In genomic region chr18:76479351-76480238, GRCh38 we compare ENCODE assay signal across 18 cellular contexts. TPM values are rescaled to one million over a fixed set of nuclear protein-coding genes. Genes with fewer than 3 reads are reported as not detected.
DNase-seq lines count a peak whose midpoint lies in the region; ATAC-seq, FAIRE-seq and TF ChIP-seq lines count a peak whose summit lies in the region.
"Had no signal": no experiment of that assay in that cellular context is flagged by ENCODE, and none has a peak within 500 bp of the region (broad histone marks: within the 10 kb centered on the region; RNA-seq: fewer than 3 reads in every experiment).

No MANE protein-coding gene starts in this region.

- no peak overlapping the region for H2AK9ac ChIP-seq in IMR-90 (replicated peaks; ENCODE audit: low read depth, low read length, poor library complexity)

- H4K91ac ChIP-seq in IMR-90 (ENCODE audit: insufficient read depth, low read depth, low read length), result no peak overlapping the region

- H3K4me3 Mint-ChIP-seq in activated CD4-positive, alpha-beta memory T cell treated with anti-CD3 and anti-CD28 coated beads for 36 hours, result no peak overlapping the region
- H3K4me3 Mint-ChIP-seq: activated naive CD8-positive, alpha-beta T cell treated with anti-CD3 and anti-CD28 coated beads for 36 hours had no signal

- H3K4me2 ChIP-seq in IMR-90 (ENCODE audit: low read depth, low read length) (no peak overlapping the region), HepG2 (ENCODE audit: low read depth, low read length) (peak overlapping the region; percentile 16; the same call in 1 of the 2 replicates)

- peaks cover 19% of the 10 kb centered on the region for H3K27me3 Mint-ChIP-seq in activated CD4-positive, alpha-beta memory T cell treated with anti-CD3 and anti-CD28 coated beads for 36 hours
- H3K27me3 Mint-ChIP-seq: activated naive CD8-positive, alpha-beta T cell treated with anti-CD3 and anti-CD28 coated beads for 36 hours had no signal

- no peak overlapping the region for H3K27ac ChIP-seq in IMR-90 (ENCODE audit: insufficient read depth, low read length)
- peak overlapping the region; percentile 25; the same call in 1 of the 2 replicates for H3K27ac ChIP-seq in SK-N-MC
- peak overlapping the region; percentile 7 for H3K27ac ChIP-seq in HepG2 (ENCODE audit: extremely low read length, insufficient read depth, low read length)
- peak overlapping the region in 3 of 4 donors; percentile 7 to 76 (median 52) for H3K27ac ChIP-seq in tibial nerve
- H3K27ac ChIP-seq: suprapubic skin had no signal

- H3K79me1 ChIP-seq in IMR-90 (ENCODE audit: low read depth in 1 of 2, low read length in 2 of 2), result peaks cover 22 to 70% of the 10 kb centered on the region in 2 experiments

- H3K79me2 ChIP-seq in HepG2 (ENCODE audit: insufficient read depth, low read length), result peaks cover 97% of the 10 kb centered on the region

- no peak overlapping the region for H2AK5ac ChIP-seq in IMR-90 (ENCODE audit: low read depth, low read length)

- no peak overlapping the region for H2BK5ac ChIP-seq in IMR-90 (ENCODE audit: low read depth, low read length, poor library complexity, severe bottlenecking)

- no peak overlapping the region for H4K8ac ChIP-seq in IMR-90 (ENCODE audit: low read depth in 2 of 2, low read length in 2 of 2)

- no peak overlapping the region for H2BK120ac ChIP-seq in IMR-90 (ENCODE audit: low read depth, low read length)

- TF ChIP-seq RAD21 in IMR-90 (IDR thresholded peaks at IDR 0.05; ENCODE audit: low read length), result no peak
- no peak for TF ChIP-seq RAD21 in HepG2 (CRISPR knock-in tag; IDR thresholded peaks at IDR 0.05)

- peaks cover 22% of the 10 kb centered on the region for H3K4me1 ChIP-seq in IMR-90 (ENCODE audit: control insufficient read depth, insufficient read depth, low read length)
- H3K4me1 ChIP-seq in HepG2 (ENCODE audit: insufficient read depth, low read length), result peaks cover 93% of the 10 kb centered on the region
- peaks cover 0 to 52% (median 25%) of the 10 kb centered on the region in 4 donors for H3K4me1 ChIP-seq in tibial nerve

- H3K9ac ChIP-seq in IMR-90 (ENCODE audit: low read depth, low read length), result no peak overlapping the region
- H3K9ac ChIP-seq in SK-N-MC (ENCODE audit: insufficient read length), result no peak overlapping the region
- H3K9ac ChIP-seq in HepG2 (ENCODE audit: insufficient read depth, low read depth, low read length), result no peak overlapping the region

- 81% methylated on average over 2 of the region's 13 CpGs; no CpG with 5 or more reads in 1 of the 2 experiments for WGBS in IMR-90 (ENCODE audit: extremely low coverage in 2 of 2, insufficient read length in 1 of 2), 2 experiments
- 67% methylated on average over 9 of the region's 13 CpGs for WGBS in HepG2 (ENCODE audit: low lambda C conversion rate)
- 65 to 67% methylated on average over 13 of the region's 13 CpGs for WGBS in tibial nerve, 2 donors

- DNase-seq in IMR-90, result no peak
- no peak for DNase-seq in SK-N-MC (ENCODE audit: low read depth, low spot score)
- no peak for DNase-seq in HepG2 (ENCODE audit: low spot score)
- no peak for DNase-seq in tibial nerve (ENCODE audit: low spot score in 2 of 2)
- no peak for DNase-seq in head of caudate nucleus
- no peak for DNase-seq in activated CD4-positive, alpha-beta memory T cell treated with anti-CD3 and anti-CD28 coated beads for 36 hours
- DNase-seq: activated CD8-positive, alpha-beta memory T cell treated with anti-CD3 and anti-CD28 coated beads for 24 hours; activated naive CD8-positive, alpha-beta T cell treated with anti-CD3 and anti-CD28 coated beads for 36 hours; AML-193; Calu3; midbrain; NCI-H1417; NCI-H524 treated with DMSO at 0.1 percent for 48 hours; retina; T1000 had no signal

- no peak overlapping the region for H3K4me3 ChIP-seq in IMR-90 (ENCODE audit: insufficient read depth, low read depth, low read length)
- no peak overlapping the region for H3K4me3 ChIP-seq in SK-N-MC
- no peak overlapping the region for H3K4me3 ChIP-seq in HepG2 (replicated peaks in 1 of 3; ENCODE audit: insufficient read depth in 1 of 3, low read depth in 2 of 3, low read length in 3 of 3)
- H3K4me3 ChIP-seq in tibial nerve, result no peak overlapping the region
- H3K4me3 ChIP-seq: suprapubic skin had no signal

- intact Hi-C loops in IMR-90 (cut with micrococcal nuclease), result no loop called here
- intact Hi-C loops in HepG2 (cut with micrococcal nuclease; ENCODE audit: unreplicated experiment), result no loop called here
- intact Hi-C loops in head of caudate nucleus (cut with DNase I), result no loop called here
- intact Hi-C loops in activated CD4-positive, alpha-beta memory T cell treated with anti-CD3 and anti-CD28 coated beads for 36 hours (cut with micrococcal nuclease), result no loop called here

- peaks cover 17% of the 10 kb centered on the region for H3K9me1 ChIP-seq in IMR-90 (ENCODE audit: insufficient read depth, low read length)

- no peaks in the 10 kb centered on the region for H3K36me3 Mint-ChIP-seq in activated CD4-positive, alpha-beta memory T cell treated with anti-CD3 and anti-CD28 coated beads for 36 hours

- H3K27ac Mint-ChIP-seq in activated CD4-positive, alpha-beta memory T cell treated with anti-CD3 and anti-CD28 coated beads for 36 hours, result no peak overlapping the region
- H3K27ac Mint-ChIP-seq: activated naive CD8-positive, alpha-beta T cell treated with anti-CD3 and anti-CD28 coated beads for 36 hours had no signal

- POLR2A ChIA-PET in IMR-90 (lab: Charles Lee; ENCODE audit: unreplicated experiment), result no interaction called here
- POLR2A ChIA-PET in HepG2 (lab: Yijun Ruan, JAX), result interaction anchor here (2.1 kb wide), 1 partner anchor 14 kb away, joined by 9 read pairs; the partner anchor contains the start of gene ZNF516
- POLR2A ChIA-PET in activated CD4-positive, alpha-beta memory T cell treated with anti-CD3 and anti-CD28 coated beads for 36 hours (lab: Charles Lee), result no interaction called here

- no peak for TF ChIP-seq CTCF in IMR-90 (conservative IDR thresholded peaks at IDR 0.05; ENCODE audit: low read depth, low read length)
- TF ChIP-seq CTCF in HepG2 (CRISPR knock-in tag; IDR thresholded peaks at IDR 0.05), result no peak
- TF ChIP-seq CTCF in tibial nerve (IDR thresholded peaks at IDR 0.05), result no peak

- H2BK15ac ChIP-seq in IMR-90 (ENCODE audit: low read depth, low read length), result no peak overlapping the region

- no peak overlapping the region for H3K23ac ChIP-seq in IMR-90 (ENCODE audit: low read depth, low read length)

- in situ Hi-C loops in IMR-90 (cut with MboI; ENCODE audit: low sequenced_read_pairs) (no loop called here), HepG2 (cut with HindIII; ENCODE audit: extremely low pct_ligation_motif_present, low pct_unique_long_range_greater_than_20kb) (no loop called here)

- no TSS peak for BruUV-seq in IMR-90 (replicated peaks; lab: Mats Ljungman, UMichigan)
- BruUV-seq in HepG2 (replicated peaks; lab: Mats Ljungman, UMichigan), result no TSS peak

- ATAC-seq in IMR-90 (ENCODE audit: low read depth) (no peak), HepG2 (peak; percentile 50), HG02759 (IDR thresholded peaks at IDR 0.05; ENCODE audit: unreplicated experiment) (no peak)
- ATAC-seq: activated CD4-positive, CD25-positive, alpha-beta regulatory T cell treated with anti-CD3 and anti-CD28 coated beads, Interleukin-2, amount 50 U/mL, for 24 hours had no signal

- no peaks in the 10 kb centered on the region for H3K9me3 ChIP-seq in IMR-90 (ENCODE audit: control insufficient read depth, insufficient read depth, low read length)
- H3K9me3 ChIP-seq in SK-N-MC (ENCODE audit: low read depth, low read length), result no peaks in the 10 kb centered on the region
- no peaks in the 10 kb centered on the region for H3K9me3 ChIP-seq in HepG2 (ENCODE audit: low read length)
- H3K9me3 ChIP-seq in tibial nerve, result no peaks in the 10 kb centered on the region
- H3K9me3 ChIP-seq: suprapubic skin had no signal

- H3K27me3 ChIP-seq in IMR-90 (ENCODE audit: control insufficient read depth, insufficient read depth, low read length) (no peaks in the 10 kb centered on the region), HepG2 (ENCODE audit: control insufficient read depth in 1 of 2, insufficient read depth in 2 of 2, low read length in 2 of 2) (no peaks in the 10 kb centered on the region), tibial nerve (no peaks in the 10 kb centered on the region)
- H3K27me3 ChIP-seq: suprapubic skin had no signal

- H3K56ac ChIP-seq in IMR-90 (ENCODE audit: extremely low read depth, insufficient read depth, low read length), result no peak overlapping the region

- H3K4ac ChIP-seq in IMR-90 (ENCODE audit: low read depth, low read length), result peak overlapping the region; percentile 36; the same call in 1 of the 2 replicates

- no peak overlapping the region for H2BK20ac ChIP-seq in IMR-90 (ENCODE audit: low read depth, low read length)

- TF ChIP-seq POLR2A in IMR-90 (IDR thresholded peaks at IDR 0.05; ENCODE audit: low read depth, low read length) (no peak), HepG2 (IDR thresholded peaks at IDR 0.05; ENCODE audit: insufficient read depth in 1 of 2, low read depth in 2 of 2, low read length in 2 of 2) (no peak), tibial nerve (IDR thresholded peaks at IDR 0.05) (no peak)

- H4K20me1 ChIP-seq in IMR-90 (ENCODE audit: insufficient read depth, low read length) (peaks cover 41% of the 10 kb centered on the region), HepG2 (ENCODE audit: insufficient read depth, low read length) (peaks cover 91% of the 10 kb centered on the region)

- dilution Hi-C loops in IMR-90 (cut with HindIII; ENCODE audit: low sequenced_read_pairs, unreplicated experiment), result no loop called here

- CTCF ChIA-PET in IMR-90 (lab: Yijun Ruan, JAX), result no interaction called here
- CTCF ChIA-PET in HepG2 (lab: Yijun Ruan, JAX; ENCODE audit: low intra/inter-chr PET ratio, low total read pairs), result no interaction called here
- CTCF ChIA-PET in activated CD4-positive, alpha-beta memory T cell treated with anti-CD3 and anti-CD28 coated beads for 36 hours (lab: Charles Lee), result no interaction called here

- no peak overlapping the region for H2AFZ ChIP-seq in IMR-90 (replicated peaks; ENCODE audit: low read length, poor library complexity)
- H2AFZ ChIP-seq in HepG2 (ENCODE audit: low read length), result no peak overlapping the region

- no peak overlapping the region for H4K5ac ChIP-seq in IMR-90 (ENCODE audit: low read depth, low read length)

- TF ChIP-seq EP300 in HepG2 (IDR thresholded peaks at IDR 0.05; ENCODE audit: low read depth in 2 of 2, low read length in 2 of 2), result no peak
- TF ChIP-seq EP300 in HepG2 (CRISPR knock-in tag; IDR thresholded peaks at IDR 0.05; ENCODE audit: borderline replicate concordance), result no peak
- TF ChIP-seq EP300 in tibial nerve (IDR thresholded peaks at IDR 0.05), result no peak

- H3K14ac ChIP-seq in IMR-90 (replicated peaks; ENCODE audit: low read depth, low read length), result no peak overlapping the region

- no peak overlapping the region for H3K18ac ChIP-seq in IMR-90 (ENCODE audit: low read depth, low read length)

- H3K4me1 Mint-ChIP-seq in activated CD4-positive, alpha-beta memory T cell treated with anti-CD3 and anti-CD28 coated beads for 36 hours (ENCODE audit: low read depth), result peaks cover 11% of the 10 kb centered on the region

- H3K9me3 Mint-ChIP-seq in activated CD4-positive, alpha-beta memory T cell treated with anti-CD3 and anti-CD28 coated beads for 36 hours, result no peaks in the 10 kb centered on the region
- H3K9me3 Mint-ChIP-seq: activated naive CD8-positive, alpha-beta T cell treated with anti-CD3 and anti-CD28 coated beads for 36 hours had no signal

- peaks cover 7% of the 10 kb centered on the region; the same call in 1 of the 2 replicates for H3K36me3 ChIP-seq in IMR-90 (ENCODE audit: control insufficient read depth, insufficient read depth, low read length)
- H3K36me3 ChIP-seq in SK-N-MC (ENCODE audit: insufficient read depth, low read length), result no peaks in the 10 kb centered on the region; the same call in 1 of the 2 replicates
- peaks cover 5 to 7% of the 10 kb centered on the region in 2 experiments; a peak in 3 of 5 replicates for H3K36me3 ChIP-seq in HepG2 (replicated peaks in 1 of 2; ENCODE audit: control insufficient read depth in 1 of 2, insufficient read depth in 2 of 2, low read length in 2 of 2)
- H3K36me3 ChIP-seq in tibial nerve, result no peaks in the 10 kb centered on the region

- no peak for FAIRE-seq in HepG2 (lab: Jason Lieb, UNC)

RNA-seq across cellular contexts. Expression of gene ZNF516, which starts 15.4 kb away (rescaled TPM):
- 7.9 and 9.7 TPM in 2 replicates for total RNA-seq in IMR-90 (2012; rRNA removed)
- 16.6 and 16.9 TPM in 2 replicates for polyA plus RNA-seq in IMR-90 (2012; rRNA removed)
- 11.0 and 15.4 TPM in 2 replicates for polyA plus RNA-seq in IMR-90 (2012; cell fraction: cytosol; rRNA removed)
- polyA plus RNA-seq in IMR-90 (2012; cell fraction: nucleus; rRNA removed; ENCODE audit: low replicate concordance), result 50.6 and 72.6 TPM in 2 replicates
- 13.7 and 18.7 TPM in 2 replicates for total RNA-seq in HepG2 (2016; rRNA removed; fragmentation: Illumina TruSeq; extraction: Trizol)
- 8.6 and 8.9 TPM in 2 replicates for total RNA-seq in HepG2 (2016; cell fraction: cytosol; rRNA removed; fragmentation: Illumina TruSeq; extraction: Trizol; ENCODE audit: low read depth)
- 12.1 and 14.0 TPM in 2 replicates for total RNA-seq in HepG2 (2016; cell fraction: insoluble cytoplasmic fraction; rRNA removed; fragmentation: Illumina TruSeq; extraction: Trizol)
- total RNA-seq in HepG2 (2016; cell fraction: membrane; rRNA removed; fragmentation: Illumina TruSeq; extraction: Trizol), result 13.3 and 14.6 TPM in 2 replicates
- 22.7 and 24.6 TPM in 2 replicates for total RNA-seq in HepG2 (2016; cell fraction: nucleus; rRNA removed; fragmentation: Illumina TruSeq; extraction: Trizol)
- polyA plus RNA-seq in HepG2 (2011; rRNA removed), result 15.9 and 16.6 TPM in 2 replicates
- 7.7 and 8.0 TPM in 2 replicates for polyA plus RNA-seq in HepG2 (2011; cell fraction: cytosol; rRNA removed)
- polyA plus RNA-seq in HepG2 (2011; cell fraction: nucleus; rRNA removed), result 47.5 and 64.5 TPM in 2 replicates
- 17.9 and 19.5 TPM in 2 replicates for polyA plus RNA-seq in HepG2 (2012)
- 0.54 and 1.1 TPM in 2 replicates for polyA plus RNA-seq in HepG2 (2016; cell fraction: cytosol; fragmentation: Illumina TruSeq; extraction: Trizol; ENCODE audit: low read depth)
- polyA plus RNA-seq in HepG2 (2016; cell fraction: insoluble cytoplasmic fraction; fragmentation: Illumina TruSeq; extraction: Trizol; ENCODE audit: low read depth), result 10.2 and 12.1 TPM in 2 replicates
- polyA plus RNA-seq in HepG2 (2016; cell fraction: membrane; fragmentation: Illumina TruSeq; extraction: Trizol; ENCODE audit: low read depth), result 2.0 and 2.4 TPM in 2 replicates
- polyA plus RNA-seq in HepG2 (2016; cell fraction: nucleus; fragmentation: Illumina TruSeq; extraction: Trizol; ENCODE audit: insufficient read depth, low read depth), result 27.0 and 28.2 TPM in 2 replicates
- 0.23 and 36.8 TPM in 2 replicates for polyA minus RNA-seq in HepG2 (2011; rRNA and poly(A)+ RNA removed; ENCODE audit: low replicate concordance)
- 18.4 and 18.5 TPM in 2 replicates for polyA minus RNA-seq in HepG2 (2011; cell fraction: cytosol; rRNA and poly(A)+ RNA removed)
- 61.5 and 68.2 TPM in 2 replicates for polyA minus RNA-seq in HepG2 (2011; cell fraction: nucleus; rRNA and poly(A)+ RNA removed)
- 10 to 100 TPM; 31.4 to 63.0 (median 45.5) TPM for total RNA-seq in tibial nerve
- 1 to 10 TPM; 2.7 to 4.8 TPM for total RNA-seq in activated CD4-positive, alpha-beta memory T cell treated with anti-CD3 and anti-CD28 coated beads for 36 hours
